ENCODE assay signal across 25 cellular contexts in the genomic region with DNA sequence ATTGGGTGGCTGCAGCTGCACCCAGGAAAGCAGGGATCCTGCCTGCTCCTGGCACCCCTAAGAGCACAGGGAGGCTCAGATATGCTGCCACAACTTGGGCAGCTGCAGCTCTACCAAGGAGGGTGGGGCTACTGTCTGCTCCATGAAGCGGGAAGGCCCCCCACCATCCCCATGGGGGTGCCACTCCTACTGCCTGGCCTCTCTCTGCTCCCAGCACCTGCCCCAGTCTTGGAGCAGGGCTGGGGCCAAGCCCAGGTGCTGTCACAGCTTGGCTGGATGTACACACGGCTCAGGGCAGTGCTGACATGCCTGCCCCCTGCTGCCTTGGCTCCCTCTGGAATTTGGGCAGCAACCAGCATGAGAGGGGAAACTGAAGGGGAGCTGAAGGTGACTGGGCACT.
"Had no signal": no experiment of that assay in that cellular context is flagged by ENCODE, and none has a peak within 500 bp of the region (broad histone marks: within the 10 kb centered on the region; RNA-seq: fewer than 3 reads in every experiment).

No MANE protein-coding gene starts in this region.

- H3K27me3 ChIP-seq: left lung, neutrophil, right atrium auricular region, right lobe of liver, tibial nerve, uterus had no signal

- H3K27ac ChIP-seq: left lung, lower lobe of right lung, neutrophil, parathyroid adenoma, right atrium auricular region, right lobe of liver, tibial nerve, uterus had no signal

- H3K27ac Mint-ChIP-seq: naive thymus-derived CD8-positive, alpha-beta T cell; nephron; stimulated activated naive B cell treated with anti-CD40 and anti-IgM and Interleukin-4, amounts not matched to agents 10 μg/mL and 1 μg/mL and 100 μg/mL, for 72 hours; stimulated activated naive CD8-positive, alpha-beta T cell treated with anti-CD3 and anti-CD28 coated beads, Interleukin-15, Interleukin-2, amounts not matched to agents 100 ng/mL and 50 ng/mL, for 24 hours had no signal

- H3K4me3 ChIP-seq: left lung, lower lobe of right lung, right atrium auricular region, right lobe of liver, smooth muscle cell, tibial nerve, uterus had no signal

- H3K27me3 Mint-ChIP-seq: stimulated activated naive B cell treated with anti-CD40 and anti-IgM and Interleukin-4, amounts not matched to agents 10 μg/mL and 1 μg/mL and 100 μg/mL, for 72 hours; stimulated activated naive CD8-positive, alpha-beta T cell treated with anti-CD3 and anti-CD28 coated beads, Interleukin-15, Interleukin-2, amounts not matched to agents 100 ng/mL and 50 ng/mL, for 24 hours had no signal

- H3K4me1 Mint-ChIP-seq: naive thymus-derived CD8-positive, alpha-beta T cell; nephron; neural crest cell; stimulated activated naive B cell treated with anti-CD40 and anti-IgM and Interleukin-4, amounts not matched to agents 10 μg/mL and 1 μg/mL and 100 μg/mL, for 72 hours had no signal

- H3K36me3 Mint-ChIP-seq: naive thymus-derived CD8-positive, alpha-beta T cell; stimulated activated naive B cell treated with anti-CD40 and anti-IgM and Interleukin-4, amounts not matched to agents 10 μg/mL and 1 μg/mL and 100 μg/mL, for 72 hours had no signal

- DNase-seq: head of caudate nucleus; hippocampal formation; left colon; left lung; lower lobe of right lung; mammary epithelial cell; mesenchymal stem cell; naive thymus-derived CD8-positive, alpha-beta T cell; occipital lobe; right lobe of liver; stimulated activated CD4-positive, alpha-beta T cell treated with anti-CD3 and anti-CD28 coated beads, Interleukin-1b, Interleukin-23, amount 100 ng/mL, for 48 hours; stimulated activated CD4-positive, alpha-beta T cell treated with anti-CD3 and anti-CD28 coated beads, Interleukin-2, amount 100 ng/mL, for 48 hours; stimulated activated CD4-positive, alpha-beta T cell treated with anti-CD3 and anti-CD28 coated beads, Interleukin-4, amount 100 ng/mL, for 4 hours; stimulated activated CD8-positive, alpha-beta memory T cell treated with anti-CD3 and anti-CD28 coated beads, Interleukin-4, amount 100 ng/mL, for 48 hours; stimulated activated naive B cell treated with anti-CD40 and anti-IgM and Interleukin-4, amounts not matched to agents 10 μg/mL and 1 μg/mL and 100 μg/mL, for 72 hours; substantia nigra; uterus had no signal

- H3K9me3 ChIP-seq: lower lobe of right lung, neutrophil, right lobe of liver, uterus had no signal

- H3K4me1 ChIP-seq: left lung, lower lobe of right lung, parathyroid adenoma, right atrium auricular region, right lobe of liver, tibial nerve, uterus had no signal

- H3K4me3 Mint-ChIP-seq: naive thymus-derived CD8-positive, alpha-beta T cell; nephron; neural crest cell; stimulated activated naive B cell treated with anti-CD40 and anti-IgM and Interleukin-4, amounts not matched to agents 10 μg/mL and 1 μg/mL and 100 μg/mL, for 72 hours; stimulated activated naive CD8-positive, alpha-beta T cell treated with anti-CD3 and anti-CD28 coated beads, Interleukin-15, Interleukin-2, amounts not matched to agents 100 ng/mL and 50 ng/mL, for 24 hours had no signal

- H3K9me3 Mint-ChIP-seq: stimulated activated naive CD8-positive, alpha-beta T cell treated with anti-CD3 and anti-CD28 coated beads, Interleukin-15, Interleukin-2, amounts not matched to agents 100 ng/mL and 50 ng/mL, for 24 hours had no signal

- H3K36me3 ChIP-seq: left lung, lower lobe of right lung, neutrophil, right atrium auricular region, right lobe of liver, tibial nerve, uterus had no signal

- ATAC-seq: left colon; left lung; naive thymus-derived CD8-positive, alpha-beta T cell; stimulated activated naive B cell treated with anti-CD40 and anti-IgM and Interleukin-4, amounts not matched to agents 10 μg/mL and 1 μg/mL and 100 μg/mL, for 72 hours had no signal
